ENCODE assay signal across 1 cellular context in genomic region chr6:13561624-13562267, GRCh38.
TF ChIP-seq lines count a peak whose summit lies in the region.

No MANE protein-coding gene starts in this region.

TF ChIP-seq in HepG2, 621 proteins besides CTCF, POLR2A, EP300 and RAD21 (continued from another document and continues in another):
- TF ChIP-seq, protein P1, sequence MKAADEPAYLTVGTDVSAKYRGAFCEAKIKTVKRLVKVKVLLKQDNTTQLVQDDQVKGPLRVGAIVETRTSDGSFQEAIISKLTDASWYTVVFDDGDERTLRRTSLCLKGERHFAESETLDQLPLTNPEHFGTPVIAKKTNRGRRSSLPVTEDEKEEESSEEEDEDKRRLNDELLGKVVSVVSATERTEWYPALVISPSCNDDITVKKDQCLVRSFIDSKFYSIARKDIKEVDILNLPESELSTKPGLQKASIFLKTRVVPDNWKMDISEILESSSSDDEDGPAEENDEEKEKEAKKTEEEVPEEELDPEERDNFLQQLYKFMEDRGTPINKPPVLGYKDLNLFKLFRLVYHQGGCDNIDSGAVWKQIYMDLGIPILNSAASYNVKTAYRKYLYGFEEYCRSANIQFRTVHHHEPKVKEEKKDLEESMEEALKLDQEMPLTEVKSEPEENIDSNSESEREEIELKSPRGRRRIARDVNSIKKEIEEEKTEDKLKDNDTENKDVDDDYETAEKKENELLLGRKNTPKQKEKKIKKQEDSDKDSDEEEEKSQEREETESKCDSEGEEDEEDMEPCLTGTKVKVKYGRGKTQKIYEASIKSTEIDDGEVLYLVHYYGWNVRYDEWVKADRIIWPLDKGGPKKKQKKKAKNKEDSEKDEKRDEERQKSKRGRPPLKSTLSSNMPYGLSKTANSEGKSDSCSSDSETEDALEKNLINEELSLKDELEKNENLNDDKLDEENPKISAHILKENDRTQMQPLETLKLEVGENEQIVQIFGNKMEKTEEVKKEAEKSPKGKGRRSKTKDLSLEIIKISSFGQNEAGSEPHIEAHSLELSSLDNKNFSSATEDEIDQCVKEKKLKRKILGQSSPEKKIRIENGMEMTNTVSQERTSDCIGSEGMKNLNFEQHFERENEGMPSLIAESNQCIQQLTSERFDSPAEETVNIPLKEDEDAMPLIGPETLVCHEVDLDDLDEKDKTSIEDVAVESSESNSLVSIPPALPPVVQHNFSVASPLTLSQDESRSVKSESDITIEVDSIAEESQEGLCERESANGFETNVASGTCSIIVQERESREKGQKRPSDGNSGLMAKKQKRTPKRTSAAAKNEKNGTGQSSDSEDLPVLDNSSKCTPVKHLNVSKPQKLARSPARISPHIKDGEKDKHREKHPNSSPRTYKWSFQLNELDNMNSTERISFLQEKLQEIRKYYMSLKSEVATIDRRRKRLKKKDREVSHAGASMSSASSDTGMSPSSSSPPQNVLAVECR (CRISPR knock-in tag; IDR thresholded peaks at IDR 0.05; ENCODE audit: borderline replicate concordance), result peak; percentile 44; the same call in 1 of the 2 replicates
- no peak for TF ChIP-seq MED8 (CRISPR knock-in tag; IDR thresholded peaks at IDR 0.05; ENCODE audit: insufficient replicate concordance)
- TF ChIP-seq, protein P2, sequence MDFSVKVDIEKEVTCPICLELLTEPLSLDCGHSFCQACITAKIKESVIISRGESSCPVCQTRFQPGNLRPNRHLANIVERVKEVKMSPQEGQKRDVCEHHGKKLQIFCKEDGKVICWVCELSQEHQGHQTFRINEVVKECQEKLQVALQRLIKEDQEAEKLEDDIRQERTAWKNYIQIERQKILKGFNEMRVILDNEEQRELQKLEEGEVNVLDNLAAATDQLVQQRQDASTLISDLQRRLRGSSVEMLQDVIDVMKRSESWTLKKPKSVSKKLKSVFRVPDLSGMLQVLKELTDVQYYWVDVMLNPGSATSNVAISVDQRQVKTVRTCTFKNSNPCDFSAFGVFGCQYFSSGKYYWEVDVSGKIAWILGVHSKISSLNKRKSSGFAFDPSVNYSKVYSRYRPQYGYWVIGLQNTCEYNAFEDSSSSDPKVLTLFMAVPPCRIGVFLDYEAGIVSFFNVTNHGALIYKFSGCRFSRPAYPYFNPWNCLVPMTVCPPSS (IDR thresholded peaks at IDR 0.05), result no peak
- TF ChIP-seq THAP9 (CRISPR knock-in tag; IDR thresholded peaks at IDR 0.05; ENCODE audit: borderline replicate concordance), result no peak
- peak; percentile 70 for TF ChIP-seq RARA (CRISPR knock-in tag; IDR thresholded peaks at IDR 0.05)
- peak; percentile 83 for TF ChIP-seq ZMYM4 (CRISPR knock-in tag; IDR thresholded peaks at IDR 0.05)
- TF ChIP-seq ELF3 (CRISPR knock-in tag; IDR thresholded peaks at IDR 0.05), result peak; percentile 20; the same call in 1 of the 2 replicates
- TF ChIP-seq SNAPC2 (CRISPR knock-in tag; IDR thresholded peaks at IDR 0.05), result no peak
- TF ChIP-seq IKZF5 (CRISPR knock-in tag; IDR thresholded peaks at IDR 0.05), result no peak
- TF ChIP-seq SMC3 (IDR thresholded peaks at IDR 0.05; ENCODE audit: low read length), result peak; percentile 18; the same call in 1 of the 2 replicates
- peak; percentile 56 for TF ChIP-seq ZFX (CRISPR knock-in tag; IDR thresholded peaks at IDR 0.05; ENCODE audit: low read depth)
- TF ChIP-seq ZMYM3 (CRISPR knock-in tag; IDR thresholded peaks at IDR 0.05), result peak; percentile 46; the same call in 1 of the 2 replicates
- no peak for TF ChIP-seq ZNF629 (CRISPR knock-in tag; conservative IDR thresholded peaks at IDR 0.05)
- TF ChIP-seq TEAD3 (CRISPR knock-in tag; optimal IDR thresholded peaks at IDR 0.05; ENCODE audit: borderline replicate concordance), result peak; percentile 48
- TF ChIP-seq NR2F2 (IDR thresholded peaks at IDR 0.05; ENCODE audit: borderline replicate concordance, low read depth), result peak; percentile 87
- no peak for TF ChIP-seq EEA1 (CRISPR knock-in tag; IDR thresholded peaks at IDR 0.05; ENCODE audit: borderline replicate concordance)
- TF ChIP-seq, protein P3, sequence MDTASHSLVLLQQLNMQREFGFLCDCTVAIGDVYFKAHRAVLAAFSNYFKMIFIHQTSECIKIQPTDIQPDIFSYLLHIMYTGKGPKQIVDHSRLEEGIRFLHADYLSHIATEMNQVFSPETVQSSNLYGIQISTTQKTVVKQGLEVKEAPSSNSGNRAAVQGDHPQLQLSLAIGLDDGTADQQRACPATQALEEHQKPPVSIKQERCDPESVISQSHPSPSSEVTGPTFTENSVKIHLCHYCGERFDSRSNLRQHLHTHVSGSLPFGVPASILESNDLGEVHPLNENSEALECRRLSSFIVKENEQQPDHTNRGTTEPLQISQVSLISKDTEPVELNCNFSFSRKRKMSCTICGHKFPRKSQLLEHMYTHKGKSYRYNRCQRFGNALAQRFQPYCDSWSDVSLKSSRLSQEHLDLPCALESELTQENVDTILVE (CRISPR knock-in tag; IDR thresholded peaks at IDR 0.05), result 0 out of 2 replicates have a peak, but pooled peaks have one; percentile 35
- TF ChIP-seq MAZ (IDR thresholded peaks at IDR 0.05; ENCODE audit: borderline replicate concordance, low read depth, low read length), result no peak
- TF ChIP-seq MAZ (CRISPR knock-in tag; IDR thresholded peaks at IDR 0.05; ENCODE audit: low read depth), result no peak
- no peak for TF ChIP-seq ZNF326 (CRISPR knock-in tag; IDR thresholded peaks at IDR 0.05; ENCODE audit: borderline replicate concordance)
- no peak for TF ChIP-seq ZNF124 (CRISPR knock-in tag; IDR thresholded peaks at IDR 0.05)
- TF ChIP-seq, protein P4, sequence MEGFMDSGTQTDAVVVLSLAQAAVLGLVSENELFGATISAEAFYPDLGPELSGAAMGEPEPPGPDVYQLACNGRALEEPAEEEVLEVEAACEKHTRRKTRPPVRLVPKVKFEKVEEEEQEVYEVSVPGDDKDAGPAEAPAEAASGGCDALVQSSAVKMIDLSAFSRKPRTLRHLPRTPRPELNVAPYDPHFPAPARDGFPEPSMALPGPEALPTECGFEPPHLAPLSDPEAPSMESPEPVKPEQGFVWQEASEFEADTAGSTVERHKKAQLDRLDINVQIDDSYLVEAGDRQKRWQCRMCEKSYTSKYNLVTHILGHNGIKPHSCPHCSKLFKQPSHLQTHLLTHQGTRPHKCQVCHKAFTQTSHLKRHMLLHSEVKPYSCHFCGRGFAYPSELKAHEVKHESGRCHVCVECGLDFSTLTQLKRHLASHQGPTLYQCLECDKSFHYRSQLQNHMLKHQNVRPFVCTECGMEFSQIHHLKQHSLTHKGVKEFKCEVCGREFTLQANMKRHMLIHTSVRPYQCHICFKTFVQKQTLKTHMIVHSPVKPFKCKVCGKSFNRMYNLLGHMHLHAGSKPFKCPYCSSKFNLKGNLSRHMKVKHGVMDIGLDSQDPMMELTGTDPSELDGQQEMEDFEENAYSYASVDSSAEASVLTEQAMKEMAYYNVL (CRISPR knock-in tag; IDR thresholded peaks at IDR 0.05; ENCODE audit: borderline replicate concordance), result 0 out of 2 replicates have a peak, but pooled peaks have one; percentile 26
- TF ChIP-seq PPARG (CRISPR knock-in tag; conservative IDR thresholded peaks at IDR 0.05), result peak; percentile 27; the same call in 1 of the 2 replicates
- TF ChIP-seq FOSL2 (CRISPR knock-in tag; IDR thresholded peaks at IDR 0.05), result peak; percentile 33; the same call in 1 of the 2 replicates
- no peak for TF ChIP-seq DMAP1 (CRISPR knock-in tag; IDR thresholded peaks at IDR 0.05)
- no peak for TF ChIP-seq ADNP (CRISPR knock-in tag; IDR thresholded peaks at IDR 0.05)
- peak in 1 of 2 experiments; percentile 8; a peak in 1 of 4 replicates for TF ChIP-seq MAFK (conservative IDR thresholded peaks at IDR 0.05 in 1 of 2, IDR thresholded peaks at IDR 0.05 in 1 of 2; ENCODE audit: low read length in 2 of 2)
- TF ChIP-seq ZBTB7B (CRISPR knock-in tag; IDR thresholded peaks at IDR 0.05), result no peak
- TF ChIP-seq CEBPB (IDR thresholded peaks at IDR 0.05; ENCODE audit: borderline replicate concordance, low read depth, low read length), result peak; percentile 88
- TF ChIP-seq XRCC5 (optimal IDR thresholded peaks at IDR 0.05; ENCODE audit: low read length), result peak; percentile 39
- TF ChIP-seq, protein P5, sequence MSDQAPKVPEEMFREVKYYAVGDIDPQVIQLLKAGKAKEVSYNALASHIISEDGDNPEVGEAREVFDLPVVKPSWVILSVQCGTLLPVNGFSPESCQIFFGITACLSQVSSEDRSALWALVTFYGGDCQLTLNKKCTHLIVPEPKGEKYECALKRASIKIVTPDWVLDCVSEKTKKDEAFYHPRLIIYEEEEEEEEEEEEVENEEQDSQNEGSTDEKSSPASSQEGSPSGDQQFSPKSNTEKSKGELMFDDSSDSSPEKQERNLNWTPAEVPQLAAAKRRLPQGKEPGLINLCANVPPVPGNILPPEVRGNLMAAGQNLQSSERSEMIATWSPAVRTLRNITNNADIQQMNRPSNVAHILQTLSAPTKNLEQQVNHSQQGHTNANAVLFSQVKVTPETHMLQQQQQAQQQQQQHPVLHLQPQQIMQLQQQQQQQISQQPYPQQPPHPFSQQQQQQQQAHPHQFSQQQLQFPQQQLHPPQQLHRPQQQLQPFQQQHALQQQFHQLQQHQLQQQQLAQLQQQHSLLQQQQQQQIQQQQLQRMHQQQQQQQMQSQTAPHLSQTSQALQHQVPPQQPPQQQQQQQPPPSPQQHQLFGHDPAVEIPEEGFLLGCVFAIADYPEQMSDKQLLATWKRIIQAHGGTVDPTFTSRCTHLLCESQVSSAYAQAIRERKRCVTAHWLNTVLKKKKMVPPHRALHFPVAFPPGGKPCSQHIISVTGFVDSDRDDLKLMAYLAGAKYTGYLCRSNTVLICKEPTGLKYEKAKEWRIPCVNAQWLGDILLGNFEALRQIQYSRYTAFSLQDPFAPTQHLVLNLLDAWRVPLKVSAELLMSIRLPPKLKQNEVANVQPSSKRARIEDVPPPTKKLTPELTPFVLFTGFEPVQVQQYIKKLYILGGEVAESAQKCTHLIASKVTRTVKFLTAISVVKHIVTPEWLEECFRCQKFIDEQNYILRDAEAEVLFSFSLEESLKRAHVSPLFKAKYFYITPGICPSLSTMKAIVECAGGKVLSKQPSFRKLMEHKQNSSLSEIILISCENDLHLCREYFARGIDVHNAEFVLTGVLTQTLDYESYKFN (CRISPR knock-in tag; conservative IDR thresholded peaks at IDR 0.05), result peak; percentile 61
- TF ChIP-seq KLF9 (CRISPR knock-in tag; IDR thresholded peaks at IDR 0.05; ENCODE audit: low read depth), result no peak
- no peak for TF ChIP-seq ZNF543 (CRISPR knock-in tag; IDR thresholded peaks at IDR 0.05)
- TF ChIP-seq SMARCC2 (IDR thresholded peaks at IDR 0.05), result no peak
- peak; percentile 67; the same call in 1 of the 2 replicates for TF ChIP-seq RBAK (CRISPR knock-in tag; IDR thresholded peaks at IDR 0.05)
- TF ChIP-seq, protein P6, sequence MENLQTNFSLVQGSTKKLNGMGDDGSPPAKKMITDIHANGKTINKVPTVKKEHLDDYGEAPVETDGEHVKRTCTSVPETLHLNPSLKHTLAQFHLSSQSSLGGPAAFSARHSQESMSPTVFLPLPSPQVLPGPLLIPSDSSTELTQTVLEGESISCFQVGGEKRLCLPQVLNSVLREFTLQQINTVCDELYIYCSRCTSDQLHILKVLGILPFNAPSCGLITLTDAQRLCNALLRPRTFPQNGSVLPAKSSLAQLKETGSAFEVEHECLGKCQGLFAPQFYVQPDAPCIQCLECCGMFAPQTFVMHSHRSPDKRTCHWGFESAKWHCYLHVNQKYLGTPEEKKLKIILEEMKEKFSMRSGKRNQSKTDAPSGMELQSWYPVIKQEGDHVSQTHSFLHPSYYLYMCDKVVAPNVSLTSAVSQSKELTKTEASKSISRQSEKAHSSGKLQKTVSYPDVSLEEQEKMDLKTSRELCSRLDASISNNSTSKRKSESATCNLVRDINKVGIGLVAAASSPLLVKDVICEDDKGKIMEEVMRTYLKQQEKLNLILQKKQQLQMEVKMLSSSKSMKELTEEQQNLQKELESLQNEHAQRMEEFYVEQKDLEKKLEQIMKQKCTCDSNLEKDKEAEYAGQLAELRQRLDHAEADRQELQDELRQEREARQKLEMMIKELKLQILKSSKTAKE (CRISPR knock-in tag; IDR thresholded peaks at IDR 0.05; ENCODE audit: borderline replicate concordance), result no peak
- no peak for TF ChIP-seq NFIC (IDR thresholded peaks at IDR 0.05; ENCODE audit: low read length)
- TF ChIP-seq, protein P7, sequence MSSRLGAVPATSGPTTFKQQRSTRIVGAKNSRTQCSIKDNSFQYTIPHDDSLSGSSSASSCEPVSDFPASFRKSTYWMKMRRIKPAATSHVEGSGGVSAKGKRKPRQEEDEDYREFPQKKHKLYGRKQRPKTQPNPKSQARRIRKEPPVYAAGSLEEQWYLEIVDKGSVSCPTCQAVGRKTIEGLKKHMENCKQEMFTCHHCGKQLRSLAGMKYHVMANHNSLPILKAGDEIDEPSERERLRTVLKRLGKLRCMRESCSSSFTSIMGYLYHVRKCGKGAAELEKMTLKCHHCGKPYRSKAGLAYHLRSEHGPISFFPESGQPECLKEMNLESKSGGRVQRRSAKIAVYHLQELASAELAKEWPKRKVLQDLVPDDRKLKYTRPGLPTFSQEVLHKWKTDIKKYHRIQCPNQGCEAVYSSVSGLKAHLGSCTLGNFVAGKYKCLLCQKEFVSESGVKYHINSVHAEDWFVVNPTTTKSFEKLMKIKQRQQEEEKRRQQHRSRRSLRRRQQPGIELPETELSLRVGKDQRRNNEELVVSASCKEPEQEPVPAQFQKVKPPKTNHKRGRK (CRISPR knock-in tag; IDR thresholded peaks at IDR 0.05), result no peak
- TF ChIP-seq NR0B2 (CRISPR knock-in tag; IDR thresholded peaks at IDR 0.05), result no peak
